9 cellular contexts compared by ENCODE assay signal in the genomic region with DNA sequence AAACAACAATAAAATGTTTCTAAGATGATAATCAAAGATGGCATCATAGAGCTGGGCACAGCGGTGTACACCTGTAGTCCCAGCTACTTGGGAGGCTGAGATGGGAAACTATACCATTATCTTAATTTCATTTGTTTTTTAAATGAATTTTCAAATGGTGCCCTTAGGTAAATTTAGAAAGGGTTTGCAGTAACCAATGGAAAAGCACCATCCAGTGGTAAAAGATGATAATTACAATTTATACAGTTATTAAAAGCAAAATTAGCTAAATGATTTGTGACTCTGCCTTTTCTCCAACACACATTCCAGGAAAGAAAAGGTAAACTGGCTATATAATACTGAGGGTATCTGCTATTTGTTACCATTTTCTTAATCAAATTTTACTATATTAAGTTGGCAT. TPM values are rescaled to one million over a fixed set of nuclear protein-coding genes. Genes with fewer than 3 reads are reported as not detected.
DNase-seq lines count a peak whose midpoint lies in the region; ATAC-seq and TF ChIP-seq lines count a peak whose summit lies in the region.
"Had no signal": no experiment of that assay in that cellular context is flagged by ENCODE, and none has a peak within 500 bp of the region (broad histone marks: within the 10 kb centered on the region; RNA-seq: fewer than 3 reads in every experiment).

No MANE protein-coding gene starts in this region.

- H3K9me3 ChIP-seq in SK-N-SH (no peaks in the 10 kb centered on the region), OCI-LY3 (ENCODE audit: insufficient read depth, low read length) (no peaks in the 10 kb centered on the region), thoracic aorta (no peaks in the 10 kb centered on the region)

- H3K27ac ChIP-seq in SK-N-SH (ENCODE audit: low read depth in 2 of 2, low read length in 1 of 2) (no peak overlapping the region), OCI-LY3 (ENCODE audit: low read length) (no peak overlapping the region), thoracic aorta (no peak overlapping the region)

- TF ChIP-seq RAD21 in SK-N-SH (IDR thresholded peaks at IDR 0.05; ENCODE audit: low read length): peak; percentile 75

- H3K9me2 ChIP-seq in SK-N-SH: no peaks in the 10 kb centered on the region

- ATAC-seq in SK-N-SH treated with all-trans-retinoic acid at 6 μM for 48 hours (no peak), thoracic aorta (ENCODE audit: insufficient number of reproducible peaks, low FRiP score, low read depth) (no peak), GM19035 (IDR thresholded peaks at IDR 0.05; ENCODE audit: unreplicated experiment) (no peak), GM21367 (IDR thresholded peaks at IDR 0.05; ENCODE audit: unreplicated experiment) (no peak)

- H4K20me1 ChIP-seq in SK-N-SH (ENCODE audit: insufficient read depth) (no peaks in the 10 kb centered on the region), OCI-LY3 (ENCODE audit: insufficient read depth, low read length) (peaks cover 15% of the 10 kb centered on the region; the same call in 1 of the 2 replicates)

- POLR2A ChIA-PET in SK-N-SH (lab: Yijun Ruan, JAX): interaction anchor here (0.6 kb wide), 1 partner anchor 141 kb away, joined by 3 read pairs; no protein-coding TSS in a partner anchor

- H3K4me3 ChIP-seq in SK-N-SH (ENCODE audit: low read depth in 2 of 2, low read length in 1 of 2): no peak overlapping the region
- H3K4me3 ChIP-seq in OCI-LY3 (ENCODE audit: low read length): no peak overlapping the region
- no peak overlapping the region for H3K4me3 ChIP-seq in fibroblast of the aortic adventitia (ENCODE audit: low read depth, low read length)
- no peak overlapping the region for H3K4me3 ChIP-seq in thoracic aorta

- WGBS in SK-N-SH (ENCODE audit: low lambda C conversion rate): 83% methylated on average over 1 of the region's 1 CpG

- DNase-seq in SK-N-SH (peak; percentile 21), fibroblast of the aortic adventitia (ENCODE audit: low read depth) (peak; percentile 65), thoracic aorta (ENCODE audit: low spot score) (no peak), NCI-H82 (lab: John Stamatoyannopoulos, UW) (no peak)
- DNase-seq: stimulated activated CD4-positive, alpha-beta T cell treated with anti-CD3 and anti-CD28 coated beads, Interleukin-4, amount 100 ng/mL, for 4 hours had no signal

- H3F3A ChIP-seq in SK-N-SH (replicated peaks; ENCODE audit: insufficient read depth): peaks cover 7% of the 10 kb centered on the region

- no peaks in the 10 kb centered on the region for H3K27me3 ChIP-seq in SK-N-SH (ENCODE audit: insufficient read depth)
- H3K27me3 ChIP-seq in OCI-LY3 (ENCODE audit: low read depth, low read length): no peaks in the 10 kb centered on the region
- no peaks in the 10 kb centered on the region for H3K27me3 ChIP-seq in thoracic aorta (replicated peaks; ENCODE audit: insufficient read depth)

- H3K79me2 ChIP-seq in SK-N-SH (ENCODE audit: insufficient read depth) (peaks cover 95% of the 10 kb centered on the region), OCI-LY3 (ENCODE audit: low read length) (peaks cover 14% of the 10 kb centered on the region)

- H3K36me3 ChIP-seq in SK-N-SH (replicated peaks in 1 of 2; ENCODE audit: control insufficient read depth in 1 of 2, insufficient read depth in 2 of 2, low read length in 1 of 2): peaks cover 0 to 4% of the 10 kb centered on the region in 2 experiments
- H3K36me3 ChIP-seq in OCI-LY3 (replicated peaks; ENCODE audit: low read depth, low read length): no peaks in the 10 kb centered on the region
- H3K36me3 ChIP-seq in thoracic aorta: no peaks in the 10 kb centered on the region

- H3K4me2 ChIP-seq in SK-N-SH: no peak overlapping the region
- H3K4me2 ChIP-seq in OCI-LY3 (ENCODE audit: low read length): no peak overlapping the region

- peaks cover 0 to 5% of the 10 kb centered on the region in 2 experiments; a peak in 2 of 4 replicates for H3K4me1 ChIP-seq in SK-N-SH (ENCODE audit: control insufficient read depth in 1 of 2, insufficient read depth in 2 of 2, low read depth in 1 of 2, low read length in 1 of 2)
- H3K4me1 ChIP-seq in OCI-LY3 (ENCODE audit: low read length): peaks cover 18% of the 10 kb centered on the region
- no peaks in the 10 kb centered on the region for H3K4me1 ChIP-seq in thoracic aorta (ENCODE audit: control insufficient read depth in 1 of 2, low read depth in 2 of 2)

- TF ChIP-seq CTCF in SK-N-SH (IDR thresholded peaks at IDR 0.05): peak; percentile 70
- TF ChIP-seq CTCF in OCI-LY3 (IDR thresholded peaks at IDR 0.05; ENCODE audit: low read depth, low read length): peak; percentile 66
- peak; percentile 35 for TF ChIP-seq CTCF in fibroblast of the aortic adventitia (IDR thresholded peaks at IDR 0.05; ENCODE audit: insufficient read depth, low read length)
- peak; percentile 46 for TF ChIP-seq CTCF in thoracic aorta (IDR thresholded peaks at IDR 0.05)

- H2AFZ ChIP-seq in SK-N-SH (ENCODE audit: low read depth) (no peak overlapping the region), OCI-LY3 (ENCODE audit: low read depth, low read length) (no peak overlapping the region)

- CTCF ChIA-PET in SK-N-SH (lab: Yijun Ruan, JAX): interaction anchor here (0.7 to 7.2 kb wide), 13 partner anchors 10 to 632 kb away, joined by 3 to 78 read pairs (median 6); partner anchors contain the start of genes ANKRD28, BTD and HACL1

- TF ChIP-seq EP300 in SK-N-SH (IDR thresholded peaks at IDR 0.05; ENCODE audit: borderline replicate concordance in 1 of 2, low read depth in 1 of 2, low read length in 1 of 2): no peak

- no peak overlapping the region for H3K9ac ChIP-seq in SK-N-SH
- no peak overlapping the region for H3K9ac ChIP-seq in OCI-LY3 (ENCODE audit: low read length)

TF ChIP-seq in SK-N-SH, 30 proteins besides CTCF, POLR2A, EP300 and RAD21:
- TF ChIP-seq SMC3 (IDR thresholded peaks at IDR 0.05; ENCODE audit: low read depth, low read length) (peak; percentile 57), RCOR1 (IDR thresholded peaks at IDR 0.05; ENCODE audit: low read length) (no peak)

TF ChIP-seq in SK-N-SH treated with all-trans-retinoic acid at 6 μM for 48 hours, 23 proteins besides CTCF, POLR2A, EP300 and RAD21:
- no peak for TF ChIP-seq SNAI2 (CRISPR knock-in tag; IDR thresholded peaks at IDR 0.05)
- TF ChIP-seq, protein P1, sequence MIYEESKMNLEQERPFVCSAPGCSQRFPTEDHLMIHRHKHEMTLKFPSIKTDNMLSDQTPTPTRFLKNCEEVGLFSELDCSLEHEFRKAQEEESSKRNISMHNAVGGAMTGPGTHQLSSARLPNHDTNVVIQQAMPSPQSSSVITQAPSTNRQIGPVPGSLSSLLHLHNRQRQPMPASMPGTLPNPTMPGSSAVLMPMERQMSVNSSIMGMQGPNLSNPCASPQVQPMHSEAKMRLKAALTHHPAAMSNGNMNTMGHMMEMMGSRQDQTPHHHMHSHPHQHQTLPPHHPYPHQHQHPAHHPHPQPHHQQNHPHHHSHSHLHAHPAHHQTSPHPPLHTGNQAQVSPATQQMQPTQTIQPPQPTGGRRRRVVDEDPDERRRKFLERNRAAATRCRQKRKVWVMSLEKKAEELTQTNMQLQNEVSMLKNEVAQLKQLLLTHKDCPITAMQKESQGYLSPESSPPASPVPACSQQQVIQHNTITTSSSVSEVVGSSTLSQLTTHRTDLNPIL (CRISPR knock-in tag; IDR thresholded peaks at IDR 0.05; ENCODE audit: low read depth): no peak
TF ChIP-seq in SK-N-SH treated with all-trans-retinoic acid at 6 μM for 48 hours: peak in this region for 0.

RNA-seq across cellular contexts. Expression of gene ANKRD28, which starts 14.4 kb away (rescaled TPM):
- 74.8 and 102 TPM in 2 replicates for polyA plus RNA-seq in SK-N-SH (2012; rRNA removed)
- 63.3 and 73.0 TPM in 2 replicates for polyA plus RNA-seq in SK-N-SH (2012; cell fraction: cytosol; rRNA removed)
- polyA plus RNA-seq in SK-N-SH (2012; cell fraction: nucleus; rRNA removed): 95.3 and 194 TPM in 2 replicates
- 117 and 121 TPM in 2 replicates for total RNA-seq in fibroblast of the aortic adventitia (ENCODE audit: low replicate concordance)
- total RNA-seq in thoracic aorta: 10 to 100 TPM; 42.5 to 60.2 TPM

Comparison
In these comparisons a context has a peak if more than half of its experiments do, and no peak if none do; other contexts are left out.
1. DNase-seq: peak in SK-N-SH (single experiment) and fibroblast of the aortic adventitia (single experiment); none in thoracic aorta (single experiment) and NCI-H82 (single experiment).
2. Peak in every context shown above with its lines, with median percentiles within 50 percentile points of each other: CTCF ChIP-seq.